Comparison of ENCODE assay signal across 8 cellular contexts in the genomic region with DNA sequence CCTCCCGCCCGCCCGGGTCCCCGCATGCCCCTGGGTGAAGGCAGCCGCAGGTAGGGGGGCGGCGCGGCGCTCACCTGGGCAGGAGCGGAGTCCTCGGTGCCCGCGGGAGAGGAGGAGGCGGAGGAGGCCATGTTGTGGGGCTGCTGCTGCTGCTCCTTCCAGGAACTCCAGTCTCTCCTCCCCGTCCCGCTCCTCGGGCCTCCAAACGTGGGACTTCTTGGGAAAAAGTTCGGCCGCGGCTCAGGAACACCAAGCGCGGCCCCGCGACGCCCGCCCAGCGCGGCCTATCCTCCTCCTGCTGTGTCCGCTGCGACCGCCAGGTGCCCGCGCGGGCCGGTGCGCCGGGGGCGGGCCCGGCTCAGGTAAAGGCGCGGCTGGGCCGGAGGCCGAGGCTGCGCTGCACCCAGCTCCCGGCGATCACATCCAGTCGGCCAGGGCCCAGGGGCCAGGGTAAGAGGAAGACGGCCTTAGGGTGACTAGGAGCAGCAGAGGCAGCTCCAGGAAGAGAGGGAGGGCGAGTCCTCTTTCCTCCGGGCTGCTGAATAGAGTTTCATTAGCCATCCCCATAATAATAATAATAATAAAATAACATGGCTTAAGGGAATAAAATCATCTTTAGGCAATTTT. TPM values are rescaled to one million over a fixed set of nuclear protein-coding genes. Genes with fewer than 3 reads are reported as not detected.
DNase-seq lines count a peak whose midpoint lies in the region; ATAC-seq, FAIRE-seq and TF ChIP-seq lines count a peak whose summit lies in the region.

No MANE protein-coding gene starts in this region.

- H4K20me1 ChIP-seq in GM23338 (replicated peaks; ENCODE audit: insufficient read depth) = no peaks in the 10 kb centered on the region

- ATAC-seq in GM23338 = peak; percentile 92
- peak; percentile 90 to 98 (median 96) for ATAC-seq in pancreas
- ATAC-seq in GM18861 (IDR thresholded peaks at IDR 0.05; ENCODE audit: unreplicated experiment) = no peak
- ATAC-seq in GM18870 (IDR thresholded peaks at IDR 0.05; ENCODE audit: unreplicated experiment) = no peak

- H3K36me3 Mint-ChIP-seq in GM23338 (ENCODE audit: low read depth) = no peaks in the 10 kb centered on the region

- H3K27me3 Mint-ChIP-seq in GM23338 (ENCODE audit: insufficient read depth, low read depth, poor library complexity) = peaks cover 8% of the 10 kb centered on the region

- peaks cover 23% of the 10 kb centered on the region for H3K79me2 ChIP-seq in GM23338 (replicated peaks; ENCODE audit: insufficient read depth)

- H3K4me3 ChIP-seq in GM12865 (ENCODE audit: low read depth, low read length) (peak overlapping the region; percentile 57), GM23338 (peak overlapping the region; percentile 63), fibroblast of villous mesenchyme (ENCODE audit: low read depth, low read length) (peak overlapping the region; percentile 54), pancreas (peak overlapping the region; percentile 64 to 90 (median 68))

- H3K4me1 ChIP-seq in GM23338 (ENCODE audit: insufficient read depth) = peaks cover 42% of the 10 kb centered on the region
- peaks cover 0 to 6% (median 3%) of the 10 kb centered on the region in 3 donors for H3K4me1 ChIP-seq in pancreas

- H3K9me3 Mint-ChIP-seq in GM23338 = no peaks in the 10 kb centered on the region

- WGBS in pancreas, 2 donors = 1% methylated on average over 42 to 51 of the region's 51 CpGs

- H3K27me3 ChIP-seq in GM23338 (ENCODE audit: insufficient read depth) (peaks cover 11% of the 10 kb centered on the region; the same call in 1 of the 2 replicates), pancreas (no peaks in the 10 kb centered on the region)

- no peaks in the 10 kb centered on the region for H3K9me3 ChIP-seq in pancreas

- H3K9me2 ChIP-seq in GM23338 (ENCODE audit: insufficient read depth) = 0 out of 2 replicates have a peak, but pooled peaks cover 3% of the 10 kb centered on the region

- TF ChIP-seq CTCF in GM12865 (IDR thresholded peaks at IDR 0.05; ENCODE audit: insufficient read depth, low read depth, low read length, missing control alignments) = peak; percentile 40
- TF ChIP-seq CTCF in GM23338 (conservative IDR thresholded peaks at IDR 0.05; ENCODE audit: low read depth in 2 of 2) = peak; percentile 16 to 44; a peak in 3 of 4 replicates
- peak; percentile 9 for TF ChIP-seq CTCF in fibroblast of villous mesenchyme (IDR thresholded peaks at IDR 0.05; ENCODE audit: insufficient read depth, low read depth, low read length)
- TF ChIP-seq CTCF in pancreas (IDR thresholded peaks at IDR 0.05) = peak; percentile 44 to 64 (median 63)

- H3K4me2 ChIP-seq in GM23338 = peak overlapping the region; percentile 81

- H3K36me3 ChIP-seq in GM23338 (ENCODE audit: insufficient read depth) = no peaks in the 10 kb centered on the region
- H3K36me3 ChIP-seq in pancreas = no peaks in the 10 kb centered on the region

- intact Hi-C loops in pancreas (cut with DNase I) = no loop called here

- FAIRE-seq in pancreas (lab: Jason Lieb, UNC) = no peak

- H3K4me3 Mint-ChIP-seq in GM23338 = peak overlapping the region; percentile 70

- peaks cover 23% of the 10 kb centered on the region; the same call in 2 of the 3 replicates for H3K4me1 Mint-ChIP-seq in GM23338

- DNase-seq in GM12865 (ENCODE audit: low read depth) (peak; percentile 24), GM23338 (ENCODE audit: low spot score) (peak; percentile 88), NCI-H146 (lab: John Stamatoyannopoulos, UW) (peak; percentile 73), activated T-helper 1 cell treated with Interleukin-2 at 50 U/mL for 16 hours (ENCODE audit: low read depth) (peak; percentile 40), fibroblast of villous mesenchyme (ENCODE audit: low read depth) (no peak), pancreas (peak; percentile 57 to 88 (median 78))

- H3K27ac ChIP-seq in GM23338 (ENCODE audit: low read depth) = no peak overlapping the region
- H3K27ac ChIP-seq in pancreas = peak overlapping the region; percentile 67 to 91 (median 82)

- H3F3A ChIP-seq in GM23338 (replicated peaks; ENCODE audit: low read depth) = no peaks in the 10 kb centered on the region

- H3K27ac Mint-ChIP-seq in GM23338 = no peak overlapping the region

- H2AFZ ChIP-seq in GM23338 = peak overlapping the region; percentile 45; the same call in 1 of the 2 replicates

TF ChIP-seq in GM23338, 12 proteins besides CTCF, POLR2A, EP300 and RAD21:
- TF ChIP-seq POLR2AphosphoS5 (IDR thresholded peaks at IDR 0.05; ENCODE audit: low read depth) = peak; percentile 38; the same call in 1 of the 2 replicates
- no peak for TF ChIP-seq CREB1 (CRISPR knock-in tag; IDR thresholded peaks at IDR 0.05; ENCODE audit: low read depth)

RNA-seq across cellular contexts. Expression of gene CDK1, which starts 45.0 kb away (rescaled TPM):
- 166 and 168 TPM in 2 replicates for total RNA-seq in GM23338 (2014; rRNA removed; shearing (Covaris generic))
- polyA plus RNA-seq in GM23338 (2016; fragmentation: Nextera tagmentation; extraction: Ambion mirVana) = 148 and 165 TPM in 2 replicates
- total RNA-seq in fibroblast of villous mesenchyme = 20.0 and 49.2 TPM in 2 replicates
- total RNA-seq in pancreas = 1 to 10 TPM in 1 of 6 donors, under 1 TPM in 5; 0.19 to 1.7 (median 0.67) TPM
- polyA plus RNA-seq in pancreas = 1 to 10 TPM in 1 of 2 donors, under 1 TPM in 1; 0.46 to 1.2 TPM

Comparison
In these comparisons a context has a peak if more than half of its experiments do, and no peak if none do; other contexts are left out.
1. CTCF ChIP-seq: peak in every context shown above with its lines; median percentile 63 in pancreas; 40 in GM12865; 30 in GM23338; 9 in fibroblast of villous mesenchyme.
2. ATAC-seq: peak in GM23338 (single experiment) and pancreas (4 of 4); none in GM18861 (single experiment) and GM18870 (single experiment).
3. Peak in every context shown above with its lines, with median percentiles within 50 percentile points of each other: H3K4me3 ChIP-seq.